8 cellular contexts compared by ENCODE assay signal in the genomic region with DNA sequence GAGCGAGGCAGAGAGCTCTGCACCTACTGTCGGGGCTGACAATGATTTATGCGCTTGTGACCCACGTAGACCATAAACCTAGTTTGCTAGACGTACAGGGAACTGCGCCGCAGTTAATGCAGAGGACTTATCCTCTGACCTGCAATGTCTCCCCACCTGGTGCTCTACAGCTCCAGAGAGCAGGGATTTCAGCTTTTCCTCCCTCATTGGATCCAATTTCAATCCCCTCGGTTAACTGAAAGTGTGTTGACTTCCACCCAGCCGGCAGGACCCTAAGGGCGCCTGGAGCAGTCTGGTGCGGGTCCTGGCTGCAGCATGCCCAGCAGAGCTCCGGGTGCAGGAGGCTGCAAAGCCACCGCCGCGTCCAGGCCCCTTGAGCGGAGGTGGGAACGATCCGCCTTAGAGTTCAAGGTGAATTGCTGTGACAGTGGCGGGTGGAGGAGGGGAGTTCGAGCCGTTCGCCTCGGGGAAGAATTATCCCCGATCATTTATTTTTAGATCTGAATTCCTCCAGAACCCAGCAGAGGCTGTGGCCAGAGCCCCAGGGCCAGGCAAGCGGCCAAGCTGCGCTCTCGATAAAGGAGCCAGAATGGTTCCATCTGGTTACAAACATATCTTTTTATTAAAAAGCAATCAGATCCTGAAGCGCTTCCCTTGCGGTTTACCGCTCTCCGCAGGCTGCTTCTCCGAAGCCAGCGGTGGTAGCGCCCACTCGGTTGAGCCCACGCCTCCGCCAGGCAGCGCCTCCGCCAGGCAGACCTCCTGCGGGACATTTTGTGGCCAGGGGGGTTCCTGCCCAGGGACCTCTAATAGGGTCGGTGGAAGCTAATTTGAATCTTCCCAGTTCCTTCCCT.
A peak's percentile ranks its signal among the peaks of the same experiment; 100 is the strongest.
DNase-seq lines count a peak whose midpoint lies in the region; ATAC-seq and TF ChIP-seq lines count a peak whose summit lies in the region.

No MANE protein-coding gene starts in this region.

- H4K20me1 ChIP-seq in MM.1S (ENCODE audit: insufficient read depth, low read length): no peaks in the 10 kb centered on the region

- H3F3A ChIP-seq in MM.1S (ENCODE audit: insufficient read depth, low read length): no peaks in the 10 kb centered on the region

- no peak overlapping the region for H3K9ac ChIP-seq in MM.1S (ENCODE audit: low read length)

- no peaks in the 10 kb centered on the region for H3K9me2 ChIP-seq in MM.1S (replicated peaks; ENCODE audit: insufficient read depth, low read length)

- H3K4me3 ChIP-seq in choroid plexus epithelial cell (ENCODE audit: low read depth, low read length) (peak overlapping the region; percentile 31), esophagus squamous epithelium (peak overlapping the region in 2 of 4 donors; percentile 23 to 52), MM.1S (ENCODE audit: low read length) (no peak overlapping the region)

- H3K79me2 ChIP-seq in MM.1S (ENCODE audit: low read length): no peaks in the 10 kb centered on the region

- WGBS in esophagus squamous epithelium, 2 donors: 4 to 5% methylated on average over 25 to 28 of the region's 41 CpGs

- H3K4me1 Mint-ChIP-seq in Calu3 (ENCODE audit: low read depth, unreplicated experiment) (peaks cover 14% of the 10 kb centered on the region), mesothelial cell of epicardium (peaks cover 57% of the 10 kb centered on the region)

- TF ChIP-seq CTCF in Calu3 (IDR thresholded peaks at IDR 0.05; ENCODE audit: unreplicated experiment): no peak
- no peak for TF ChIP-seq CTCF in choroid plexus epithelial cell (conservative IDR thresholded peaks at IDR 0.05; ENCODE audit: low read depth, low read length)
- TF ChIP-seq CTCF in mesothelial cell of epicardium (IDR thresholded peaks at IDR 0.05; ENCODE audit: unreplicated experiment): no peak
- no peak for TF ChIP-seq CTCF in esophagus squamous epithelium (IDR thresholded peaks at IDR 0.05)
- TF ChIP-seq CTCF in MM.1S (IDR thresholded peaks at IDR 0.05; ENCODE audit: low read length): no peak

- H3K36me3 Mint-ChIP-seq in Calu3 (ENCODE audit: insufficient read depth, unreplicated experiment): no peaks in the 10 kb centered on the region
- no peaks in the 10 kb centered on the region for H3K36me3 Mint-ChIP-seq in mesothelial cell of epicardium

- DNase-seq in Calu3 (peak; percentile 2), M059J (ENCODE audit: low read depth) (peak; percentile 74), choroid plexus epithelial cell (ENCODE audit: low read depth) (peak; percentile 51), mesothelial cell of epicardium (ENCODE audit: low spot score in 2 of 2, unreplicated experiment in 2 of 2) (no peak), esophagus squamous epithelium (lab: John Stamatoyannopoulos, UW) (no peak), MM.1S (no peak), anterior cingulate cortex (lab: John Stamatoyannopoulos, UW) (no peak)

- peaks cover 20 to 42% (median 23%) of the 10 kb centered on the region in 3 donors for H3K4me1 ChIP-seq in esophagus squamous epithelium
- no peaks in the 10 kb centered on the region for H3K4me1 ChIP-seq in MM.1S (ENCODE audit: low read length)

- intact Hi-C loops in Calu3 (cut with micrococcal nuclease; ENCODE audit: unreplicated experiment): no loop called here
- intact Hi-C loops in esophagus squamous epithelium (cut with DNase I): no loop called here

- CTCF ChIA-PET in Calu3 (lab: Charles Lee): no interaction called here

- ATAC-seq in HG03025 (IDR thresholded peaks at IDR 0.05; ENCODE audit: low FRiP score, unreplicated experiment): no peak

- no peak for TF ChIP-seq POLR2A in esophagus squamous epithelium (IDR thresholded peaks at IDR 0.05)

- H3K27ac ChIP-seq in esophagus squamous epithelium (no peak overlapping the region), MM.1S (ENCODE audit: low read length) (no peak overlapping the region)

- no peaks in the 10 kb centered on the region for H3K9me3 ChIP-seq in esophagus squamous epithelium
- no peaks in the 10 kb centered on the region for H3K9me3 ChIP-seq in MM.1S (replicated peaks; ENCODE audit: insufficient read depth, low read length)

- H3K27ac Mint-ChIP-seq in Calu3 (ENCODE audit: unreplicated experiment): no peak overlapping the region
- peak overlapping the region; percentile 84 for H3K27ac Mint-ChIP-seq in mesothelial cell of epicardium

- BruUV-seq in Calu3 (replicated peaks; lab: Mats Ljungman, UMichigan): no TSS peak

- no peak overlapping the region for H3K4me2 ChIP-seq in MM.1S (ENCODE audit: low read depth, low read length)

- peaks cover 10% of the 10 kb centered on the region for H3K27me3 Mint-ChIP-seq in Calu3 (ENCODE audit: unreplicated experiment)
- peaks cover 60% of the 10 kb centered on the region for H3K27me3 Mint-ChIP-seq in mesothelial cell of epicardium (ENCODE audit: low read depth)

- H3K4me3 Mint-ChIP-seq in Calu3 (ENCODE audit: low read depth, unreplicated experiment) (peak overlapping the region; percentile 53), mesothelial cell of epicardium (peak overlapping the region; percentile 74)

- H3K36me3 ChIP-seq in esophagus squamous epithelium: no peaks in the 10 kb centered on the region
- no peaks in the 10 kb centered on the region for H3K36me3 ChIP-seq in MM.1S (replicated peaks; ENCODE audit: insufficient read depth, low read length)

- no peaks in the 10 kb centered on the region for H3K9me3 Mint-ChIP-seq in Calu3 (ENCODE audit: low read depth, unreplicated experiment)
- H3K9me3 Mint-ChIP-seq in mesothelial cell of epicardium: no peaks in the 10 kb centered on the region

- H2AFZ ChIP-seq in MM.1S (ENCODE audit: low read length): no peak overlapping the region

- H3K27me3 ChIP-seq in esophagus squamous epithelium (peaks cover 6 to 94% (median 47%) of the 10 kb centered on the region in 4 donors), MM.1S (replicated peaks; ENCODE audit: insufficient read depth, low read length) (no peaks in the 10 kb centered on the region)

Comparison
In these comparisons a context has a peak if more than half of its experiments do, and no peak if none do; other contexts are left out.
1. DNase-seq: peak in Calu3 (single experiment), M059J (single experiment) and choroid plexus epithelial cell (single experiment); none in mesothelial cell of epicardium (0 of 2), esophagus squamous epithelium (single experiment), MM.1S (single experiment) and anterior cingulate cortex (0 of 58).